Comparison of ENCODE assay signal across 1 cellular context in genomic region chr21:45308211-45309068, GRCh38.
TF ChIP-seq lines count a peak whose summit lies in the region.

No MANE protein-coding gene starts in this region.

TF ChIP-seq in HepG2, 621 proteins besides CTCF, POLR2A, EP300 and RAD21 (continued from another document and continues in another):
- TF ChIP-seq ZNF318 (CRISPR knock-in tag; IDR thresholded peaks at IDR 0.05): peak; percentile 73; the same call in 1 of the 2 replicates
- TF ChIP-seq ZNF543 (CRISPR knock-in tag; IDR thresholded peaks at IDR 0.05): peak; percentile 89; the same call in 1 of the 2 replicates
- no peak for TF ChIP-seq CC2D1A (CRISPR knock-in tag; IDR thresholded peaks at IDR 0.05)
- TF ChIP-seq LCORL (IDR thresholded peaks at IDR 0.05): no peak
- peak; percentile 92 for TF ChIP-seq LCORL (CRISPR knock-in tag; IDR thresholded peaks at IDR 0.05)
- TF ChIP-seq ZFX (CRISPR knock-in tag; IDR thresholded peaks at IDR 0.05; ENCODE audit: low read depth): peak; percentile 90
- no peak; the same call in 1 of the 2 replicates for TF ChIP-seq CBX5 (CRISPR knock-in tag; IDR thresholded peaks at IDR 0.05; ENCODE audit: borderline replicate concordance)
- peak; percentile 85 for TF ChIP-seq FOXC1 (CRISPR knock-in tag; IDR thresholded peaks at IDR 0.05; ENCODE audit: borderline replicate concordance)
- no peak for TF ChIP-seq ZNF75D (CRISPR knock-in tag; IDR thresholded peaks at IDR 0.05; ENCODE audit: borderline replicate concordance)
- peak; percentile 60 for TF ChIP-seq AGO1 (IDR thresholded peaks at IDR 0.05; ENCODE audit: low read depth, low read length, poor library complexity, severe bottlenecking)
- TF ChIP-seq CHD4 (IDR thresholded peaks at IDR 0.05; ENCODE audit: borderline replicate concordance, low read length): peak; percentile 89; the same call in 1 of the 2 replicates
- TF ChIP-seq, protein P1, sequence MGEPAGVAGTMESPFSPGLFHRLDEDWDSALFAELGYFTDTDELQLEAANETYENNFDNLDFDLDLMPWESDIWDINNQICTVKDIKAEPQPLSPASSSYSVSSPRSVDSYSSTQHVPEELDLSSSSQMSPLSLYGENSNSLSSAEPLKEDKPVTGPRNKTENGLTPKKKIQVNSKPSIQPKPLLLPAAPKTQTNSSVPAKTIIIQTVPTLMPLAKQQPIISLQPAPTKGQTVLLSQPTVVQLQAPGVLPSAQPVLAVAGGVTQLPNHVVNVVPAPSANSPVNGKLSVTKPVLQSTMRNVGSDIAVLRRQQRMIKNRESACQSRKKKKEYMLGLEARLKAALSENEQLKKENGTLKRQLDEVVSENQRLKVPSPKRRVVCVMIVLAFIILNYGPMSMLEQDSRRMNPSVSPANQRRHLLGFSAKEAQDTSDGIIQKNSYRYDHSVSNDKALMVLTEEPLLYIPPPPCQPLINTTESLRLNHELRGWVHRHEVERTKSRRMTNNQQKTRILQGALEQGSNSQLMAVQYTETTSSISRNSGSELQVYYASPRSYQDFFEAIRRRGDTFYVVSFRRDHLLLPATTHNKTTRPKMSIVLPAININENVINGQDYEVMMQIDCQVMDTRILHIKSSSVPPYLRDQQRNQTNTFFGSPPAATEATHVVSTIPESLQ (CRISPR knock-in tag; conservative IDR thresholded peaks at IDR 0.05): peak; percentile 49; the same call in 1 of the 2 replicates
- no peak for TF ChIP-seq KLF12 (CRISPR knock-in tag; IDR thresholded peaks at IDR 0.05; ENCODE audit: borderline replicate concordance)
- TF ChIP-seq SMC3 (IDR thresholded peaks at IDR 0.05; ENCODE audit: low read length): peak; percentile 31; the same call in 1 of the 2 replicates
- TF ChIP-seq ZBTB49 (CRISPR knock-in tag; IDR thresholded peaks at IDR 0.05; ENCODE audit: borderline replicate concordance): no peak
- no peak for TF ChIP-seq ZFP37 (CRISPR knock-in tag; IDR thresholded peaks at IDR 0.05; ENCODE audit: borderline replicate concordance)
- TF ChIP-seq MZF1 (CRISPR knock-in tag; IDR thresholded peaks at IDR 0.05; ENCODE audit: borderline replicate concordance): no peak
- TF ChIP-seq NCOA1 (CRISPR knock-in tag; IDR thresholded peaks at IDR 0.05): no peak
- no peak; the same call in 1 of the 2 replicates for TF ChIP-seq ZSCAN31 (CRISPR knock-in tag; IDR thresholded peaks at IDR 0.05; ENCODE audit: low read depth)
- peak; percentile 69 for TF ChIP-seq AGO2 (optimal IDR thresholded peaks at IDR 0.05; ENCODE audit: low read depth, low read length)
- no peak for TF ChIP-seq RARG (CRISPR knock-in tag; IDR thresholded peaks at IDR 0.05; ENCODE audit: low read depth)
- peak; percentile 73; the same call in 1 of the 2 replicates for TF ChIP-seq IKZF5 (CRISPR knock-in tag; IDR thresholded peaks at IDR 0.05)
- peak; percentile 78; the same call in 1 of the 2 replicates for TF ChIP-seq MED1 (CRISPR knock-in tag; IDR thresholded peaks at IDR 0.05)
- no peak for TF ChIP-seq TCF7L2 (IDR thresholded peaks at IDR 0.05; ENCODE audit: low read depth, low read length)
- peak; percentile 50; the same call in 1 of the 2 replicates for TF ChIP-seq TAF1 (CRISPR knock-in tag; IDR thresholded peaks at IDR 0.05)
- no peak for TF ChIP-seq IKZF4 (CRISPR knock-in tag; IDR thresholded peaks at IDR 0.05; ENCODE audit: borderline replicate concordance, low read depth, not compliant biosample characterization)
- TF ChIP-seq SRSF9 (IDR thresholded peaks at IDR 0.05; ENCODE audit: borderline replicate concordance, insufficient read depth, low read depth, low read length, poor library complexity, severe bottlenecking): no peak
- TF ChIP-seq, protein P2, sequence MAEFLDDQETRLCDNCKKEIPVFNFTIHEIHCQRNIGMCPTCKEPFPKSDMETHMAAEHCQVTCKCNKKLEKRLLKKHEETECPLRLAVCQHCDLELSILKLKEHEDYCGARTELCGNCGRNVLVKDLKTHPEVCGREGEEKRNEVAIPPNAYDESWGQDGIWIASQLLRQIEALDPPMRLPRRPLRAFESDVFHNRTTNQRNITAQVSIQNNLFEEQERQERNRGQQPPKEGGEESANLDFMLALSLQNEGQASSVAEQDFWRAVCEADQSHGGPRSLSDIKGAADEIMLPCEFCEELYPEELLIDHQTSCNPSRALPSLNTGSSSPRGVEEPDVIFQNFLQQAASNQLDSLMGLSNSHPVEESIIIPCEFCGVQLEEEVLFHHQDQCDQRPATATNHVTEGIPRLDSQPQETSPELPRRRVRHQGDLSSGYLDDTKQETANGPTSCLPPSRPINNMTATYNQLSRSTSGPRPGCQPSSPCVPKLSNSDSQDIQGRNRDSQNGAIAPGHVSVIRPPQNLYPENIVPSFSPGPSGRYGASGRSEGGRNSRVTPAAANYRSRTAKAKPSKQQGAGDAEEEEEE (CRISPR knock-in tag; IDR thresholded peaks at IDR 0.05; ENCODE audit: borderline replicate concordance): peak; percentile 60; the same call in 1 of the 2 replicates
- TF ChIP-seq HHEX (CRISPR knock-in tag; IDR thresholded peaks at IDR 0.05): no peak
- no peak for TF ChIP-seq ATAD3A (CRISPR knock-in tag; IDR thresholded peaks at IDR 0.05)
- TF ChIP-seq RFX3 (CRISPR knock-in tag; IDR thresholded peaks at IDR 0.05): no peak
- TF ChIP-seq SOX6 (IDR thresholded peaks at IDR 0.05): no peak
- TF ChIP-seq SOX6 (CRISPR knock-in tag; IDR thresholded peaks at IDR 0.05): peak; percentile 86
- peak; percentile 88; the same call in 1 of the 2 replicates for TF ChIP-seq ZBED4 (CRISPR knock-in tag; IDR thresholded peaks at IDR 0.05; ENCODE audit: borderline replicate concordance)
- peak; percentile 46 for TF ChIP-seq XRCC5 (optimal IDR thresholded peaks at IDR 0.05; ENCODE audit: low read length)
- TF ChIP-seq SIN3A (IDR thresholded peaks at IDR 0.05; ENCODE audit: borderline replicate concordance, low read depth, low read length): 0 out of 2 replicates have a peak, but pooled peaks have one; percentile 14
- peak; percentile 1; the same call in 1 of the 2 replicates for TF ChIP-seq ZNF772 (CRISPR knock-in tag; IDR thresholded peaks at IDR 0.05)
- TF ChIP-seq, protein P3, sequence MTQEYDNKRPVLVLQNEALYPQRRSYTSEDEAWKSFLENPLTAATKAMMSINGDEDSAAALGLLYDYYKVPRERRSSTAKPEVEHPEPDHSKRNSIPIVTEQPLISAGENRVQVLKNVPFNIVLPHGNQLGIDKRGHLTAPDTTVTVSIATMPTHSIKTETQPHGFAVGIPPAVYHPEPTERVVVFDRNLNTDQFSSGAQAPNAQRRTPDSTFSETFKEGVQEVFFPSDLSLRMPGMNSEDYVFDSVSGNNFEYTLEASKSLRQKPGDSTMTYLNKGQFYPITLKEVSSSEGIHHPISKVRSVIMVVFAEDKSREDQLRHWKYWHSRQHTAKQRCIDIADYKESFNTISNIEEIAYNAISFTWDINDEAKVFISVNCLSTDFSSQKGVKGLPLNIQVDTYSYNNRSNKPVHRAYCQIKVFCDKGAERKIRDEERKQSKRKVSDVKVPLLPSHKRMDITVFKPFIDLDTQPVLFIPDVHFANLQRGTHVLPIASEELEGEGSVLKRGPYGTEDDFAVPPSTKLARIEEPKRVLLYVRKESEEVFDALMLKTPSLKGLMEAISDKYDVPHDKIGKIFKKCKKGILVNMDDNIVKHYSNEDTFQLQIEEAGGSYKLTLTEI (CRISPR knock-in tag; conservative IDR thresholded peaks at IDR 0.05): no peak
